In the genomic region with DNA sequence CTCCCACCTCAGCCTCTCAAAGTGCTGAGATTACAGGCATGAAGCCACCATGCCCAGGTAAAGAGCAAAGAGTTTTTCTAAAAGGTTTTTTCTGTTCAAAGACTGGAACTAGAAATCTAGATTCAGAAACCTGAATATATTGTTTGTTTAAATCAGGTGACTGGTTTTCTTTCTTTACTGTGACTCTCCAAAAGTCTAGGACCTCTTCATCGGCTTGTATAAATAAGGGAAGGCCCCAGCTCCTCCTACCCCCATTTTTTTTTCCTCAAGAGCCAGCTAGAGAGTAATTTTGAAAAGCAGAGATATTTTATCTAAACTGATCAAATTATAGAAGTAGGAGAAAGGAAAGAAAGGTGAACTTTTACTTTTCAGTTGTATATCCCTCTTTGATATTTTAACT, we compare ENCODE assay signal across 15 cellular contexts.
"Had no signal": no experiment of that assay in that cellular context is flagged by ENCODE, and none has a peak within 500 bp of the region (broad histone marks: within the 10 kb centered on the region; RNA-seq: fewer than 3 reads in every experiment).

No MANE protein-coding gene starts in this region.

- H2AFZ ChIP-seq: neural progenitor cell had no signal

- H3K27me3 ChIP-seq: heart left ventricle, neural progenitor cell, tibial nerve, uterus had no signal

- H3K4me1 ChIP-seq: heart left ventricle, neural progenitor cell, tibial nerve, uterus had no signal

- H3K9ac ChIP-seq: neural progenitor cell had no signal

- H3K4me2 ChIP-seq: neural progenitor cell had no signal

- H3K4me3 ChIP-seq: heart left ventricle, neural progenitor cell, tibial nerve, uterus had no signal

- DNase-seq: activated CD4-positive, alpha-beta memory T cell treated with anti-CD3 and anti-CD28 coated beads, Interleukin-2, amount 10 ng/mL, durations not matched to agents 7 days and 5 days; activated CD4-positive, alpha-beta T cell treated with anti-CD3 and anti-CD28 coated beads, Interleukin-2, amount 10 ng/mL, durations not matched to agents 24 days and 14 days; activated effector memory CD4-positive, alpha-beta T cell treated with anti-CD3 and anti-CD28 coated beads, Interleukin-2, amount 50 U/mL, for 16 hours; activated naive CD4-positive, alpha-beta T cell treated with anti-CD3 and anti-CD28 coated beads, Interleukin-2, amount 10 ng/mL, durations not matched to agents 7 days and 5 days; activated T-cell treated with anti-CD3 and anti-CD28 coated beads, Interleukin-2, amount 50 U/mL, for 72 hours; amygdala; cortex of kidney; heart left ventricle; naive thymus-derived CD4-positive, alpha-beta T cell; stimulated activated CD4-positive, alpha-beta T cell treated with anti-CD3 and anti-CD28 coated beads, Interleukin-2, amount 100 ng/mL, for 24 hours; stimulated activated naive CD8-positive, alpha-beta T cell treated with anti-CD3 and anti-CD28 coated beads, Interleukin-15, amount 100 ng/mL, for 72 hours; uterus had no signal

- H3K36me3 ChIP-seq: neural progenitor cell, uterus had no signal

- H3K27ac ChIP-seq: heart left ventricle, neural progenitor cell, tibial nerve, uterus, VCaP had no signal

- H3K9me3 ChIP-seq: uterus had no signal
